In the genomic region with DNA sequence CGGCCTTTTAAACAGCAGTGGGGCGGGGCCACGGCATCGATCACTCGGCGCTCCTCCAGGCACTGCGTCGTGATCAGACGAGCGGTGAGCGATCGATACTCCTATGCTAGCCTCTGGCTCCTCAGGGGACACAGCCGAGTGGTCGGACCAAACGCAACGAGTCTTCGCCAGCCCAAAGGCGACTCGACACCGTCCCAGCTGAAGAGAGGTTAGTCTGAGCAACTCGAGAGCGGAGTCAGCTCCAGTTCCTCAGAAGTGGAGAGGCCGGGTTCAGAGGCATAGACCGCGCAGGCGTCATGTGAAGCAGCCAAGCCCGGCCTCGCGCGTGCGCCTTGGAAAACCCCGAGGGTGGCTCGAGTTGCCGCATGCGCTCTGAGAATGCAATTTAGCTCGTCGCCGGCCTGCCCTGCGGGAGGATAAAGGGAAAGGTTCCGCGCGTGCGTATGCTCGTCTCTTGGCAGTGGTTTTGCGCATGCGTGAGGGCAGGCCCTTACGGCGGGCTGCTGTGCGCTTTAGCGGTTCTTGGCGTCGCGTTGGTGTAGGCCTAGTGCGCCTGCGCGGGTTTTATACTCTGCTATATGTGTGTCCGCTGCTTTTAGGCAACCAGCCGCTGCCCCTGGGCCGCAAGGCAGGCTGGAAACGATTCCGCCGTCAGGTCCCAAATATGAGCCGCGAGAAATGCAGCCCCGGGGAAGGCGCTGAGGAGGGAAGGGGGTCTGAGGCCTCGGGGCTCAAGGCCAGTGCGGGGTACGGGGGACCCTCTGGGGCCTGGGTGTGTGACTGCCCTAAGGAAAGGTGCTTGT, we compare ENCODE assay signal across 8 cellular contexts. TPM values are rescaled to one million over a fixed set of nuclear protein-coding genes. Genes with fewer than 3 reads are reported as not detected.
DNase-seq lines count a peak whose midpoint lies in the region; ATAC-seq and TF ChIP-seq lines count a peak whose summit lies in the region.

Gene KDM8 (plus strand): TSS at position 98 of the 803 bp plus-strand sequence. CDS start 6,598 bp downstream, outside the sequence.

- H3K4me3 Mint-ChIP-seq in endodermal cell: peak within 1 kb of the TSS; percentile 89

- H3K27me3 ChIP-seq in NT2/D1 (ENCODE audit: insufficient read depth, insufficient read length): no peaks in the 10 kb centered on the region
- no peaks in the 10 kb centered on the region for H3K27me3 ChIP-seq in endodermal cell (ENCODE audit: control insufficient read depth, insufficient read depth, low read length, poor library complexity, severe bottlenecking)

- peaks cover 34% of the 10 kb centered on the region for H3K4me1 Mint-ChIP-seq in endodermal cell

- no peaks in the 10 kb centered on the region for H3K27me3 Mint-ChIP-seq in endodermal cell (ENCODE audit: insufficient read depth)

- H3K9me3 Mint-ChIP-seq in endodermal cell: peaks cover 24% of the 10 kb centered on the region

- H3K4me3 ChIP-seq in NT2/D1 (ENCODE audit: insufficient read length, low read depth) (peak within 1 kb of the TSS; percentile 72), endodermal cell (ENCODE audit: low read length) (peak within 1 kb of the TSS; percentile 91)

- ATAC-seq in GM21381 (IDR thresholded peaks at IDR 0.05; ENCODE audit: unreplicated experiment): peak; percentile 77

- H3K4me1 ChIP-seq in NT2/D1 (ENCODE audit: insufficient read depth, insufficient read length): no peaks in the 10 kb centered on the region
- H3K4me1 ChIP-seq in endodermal cell (ENCODE audit: control insufficient read depth, insufficient read depth, low read length): peaks cover 11% of the 10 kb centered on the region

- WGBS in endodermal cell (ENCODE audit: insufficient coverage in 1 of 2, insufficient read length in 1 of 2), 2 experiments: 0% methylated on average over 42 to 69 of the region's 69 CpGs

- H3K36me3 ChIP-seq in NT2/D1 (ENCODE audit: insufficient read depth, insufficient read length, low read length) (peaks cover 16% of the 10 kb centered on the region), endodermal cell (ENCODE audit: control insufficient read depth, insufficient read depth, low read length) (no peaks in the 10 kb centered on the region)

- H3K9ac ChIP-seq in NT2/D1 (ENCODE audit: insufficient read length, low read depth) (peak within 1 kb of the TSS; percentile 95), endodermal cell (ENCODE audit: extremely low read depth, low read length, poor library complexity, severe bottlenecking) (peak within 1 kb of the TSS; percentile 87)

- H3K9me3 ChIP-seq in NT2/D1 (ENCODE audit: insufficient read depth, low read length) (no peaks in the 10 kb centered on the region), endodermal cell (ENCODE audit: control insufficient read depth, low read length) (no peaks in the 10 kb centered on the region)

- H3K27ac ChIP-seq in endodermal cell (ENCODE audit: low read depth, low read length): peak within 1 kb of the TSS; percentile 91

- no peak for TF ChIP-seq CTCF in endodermal cell (conservative IDR thresholded peaks at IDR 0.05)

- DNase-seq in COR-L47 (lab: John Stamatoyannopoulos, UW) (peak; percentile 99), HUDEP-2 (lab: John Stamatoyannopoulos, UW; ENCODE audit: unreplicated experiment in 76 of 76) (peak; percentile 79 to 99 (median 98)), NT2/D1 (ENCODE audit: low read depth, low spot score) (peak; percentile 98), endodermal cell (peak; percentile 99), mesenteric fat pad (ENCODE audit: low spot score) (peak; percentile 100)
- peak; percentile 100 for DNase-seq in activated CD8-positive, alpha-beta memory T cell treated with anti-CD3 and anti-CD28 coated beads, Interleukin-2, amount 50 U/mL, for 1 hour (ENCODE audit: extremely low read depth)
- DNase-seq in stimulated activated CD8-positive, alpha-beta memory T cell treated with anti-CD3 and anti-CD28 coated beads, Interleukin-15, amount 100 ng/mL, for 24 hours (ENCODE audit: low read depth): peak; percentile 97

- H3K36me3 Mint-ChIP-seq in endodermal cell (ENCODE audit: low read depth): no peaks in the 10 kb centered on the region

- peak within 1 kb of the TSS; percentile 100 for H3K27ac Mint-ChIP-seq in endodermal cell

RNA-seq across cellular contexts. Expression of gene KDM8, which starts in this region (rescaled TPM):
- total RNA-seq in endodermal cell: 10 to 100 TPM; 11.0 to 12.1 TPM
- polyA plus RNA-seq in endodermal cell (2013, experiment 1 of 2): 9.1 TPM
- polyA plus RNA-seq in endodermal cell (2013, experiment 2 of 2): 6.2 TPM
- total RNA-seq in mesenteric fat pad: 3.5 TPM

Comparison
In these comparisons a context has a peak if more than half of its experiments do, and no peak if none do; other contexts are left out.
1. Peak in every context shown above with its lines: DNase-seq, ATAC-seq, H3K4me3 ChIP-seq and H3K27ac ChIP-seq.